12 cellular contexts compared by ENCODE assay signal in the genomic region with DNA sequence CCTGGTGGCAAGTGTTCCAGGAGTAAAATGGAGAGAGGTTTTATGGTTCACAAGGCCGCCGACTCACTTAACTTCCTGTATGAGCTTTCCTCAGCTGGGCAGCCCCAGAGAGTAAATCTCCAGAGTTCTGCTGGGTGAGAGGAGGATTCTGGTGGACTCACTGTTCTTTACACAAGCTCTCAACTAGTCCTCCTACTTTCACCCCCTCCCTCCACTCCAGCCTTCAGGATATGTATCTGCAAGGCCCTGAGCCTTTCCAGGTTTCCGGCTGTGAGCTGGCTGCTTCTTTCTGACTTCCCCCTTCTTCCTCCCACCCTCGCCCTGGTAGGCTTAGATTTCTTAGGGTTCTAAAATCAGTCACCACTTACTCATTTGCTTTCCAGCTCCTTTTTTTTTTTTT. TPM values are rescaled to one million over a fixed set of nuclear protein-coding genes. Genes with fewer than 3 reads are reported as not detected.
A peak's percentile ranks its signal among the peaks of the same experiment; 100 is the strongest.
DNase-seq lines count a peak whose midpoint lies in the region; ATAC-seq and TF ChIP-seq lines count a peak whose summit lies in the region.
"Had no signal": no experiment of that assay in that cellular context is flagged by ENCODE, and none has a peak within 500 bp of the region (broad histone marks: within the 10 kb centered on the region; RNA-seq: fewer than 3 reads in every experiment).

No MANE protein-coding gene starts in this region.

- H3K4me1 ChIP-seq in uterus = no peaks in the 10 kb centered on the region

- ATAC-seq in GM21447 (IDR thresholded peaks at IDR 0.05; ENCODE audit: unreplicated experiment) (peak; percentile 34), GM18867 (IDR thresholded peaks at IDR 0.05; ENCODE audit: unreplicated experiment) (no peak)

- no peaks in the 10 kb centered on the region for H3K9me3 Mint-ChIP-seq in Calu3 (ENCODE audit: low read depth, unreplicated experiment)

- H3K27ac Mint-ChIP-seq in Calu3 (ENCODE audit: unreplicated experiment) = no peak overlapping the region

- H3K27me3 Mint-ChIP-seq in Calu3 (ENCODE audit: unreplicated experiment) = no peaks in the 10 kb centered on the region

- H3K27ac ChIP-seq in epithelial cell of prostate (peak overlapping the region; percentile 12), uterus (no peak overlapping the region)
- H3K27ac ChIP-seq: thoracic aorta had no signal

- H3K36me3 ChIP-seq in uterus = no peaks in the 10 kb centered on the region
- H3K36me3 ChIP-seq: thoracic aorta had no signal

- no peak for TF ChIP-seq POLR2A in uterus (IDR thresholded peaks at IDR 0.05)

- TF ChIP-seq CTCF in uterus (IDR thresholded peaks at IDR 0.05) (no peak), Calu3 (IDR thresholded peaks at IDR 0.05; ENCODE audit: unreplicated experiment) (no peak)

- H3K27me3 ChIP-seq in uterus = no peaks in the 10 kb centered on the region

- CTCF ChIA-PET in Calu3 (lab: Charles Lee) = no interaction called here

- no peaks in the 10 kb centered on the region for H3K36me3 Mint-ChIP-seq in Calu3 (ENCODE audit: insufficient read depth, unreplicated experiment)
- H3K36me3 Mint-ChIP-seq: CD4-positive, CD25-positive, alpha-beta regulatory T cell had no signal

- no peak overlapping the region for H3K4me3 Mint-ChIP-seq in Calu3 (ENCODE audit: low read depth, unreplicated experiment)

- BruUV-seq in Calu3 (replicated peaks; lab: Mats Ljungman, UMichigan) = no TSS peak

- intact Hi-C loops in uterus (cut with DNase I; ENCODE audit: low total_unique reads) = no loop called here
- intact Hi-C loops in Calu3 (cut with micrococcal nuclease; ENCODE audit: unreplicated experiment) = no loop called here

- DNase-seq in AG20443 (ENCODE audit: low spot score) (peak; percentile 34), NCI-H510A (lab: John Stamatoyannopoulos, UW) (peak; percentile 24), epithelial cell of prostate (ENCODE audit: low read depth, low spot score) (no peak), SW 1271 (lab: John Stamatoyannopoulos, UW) (no peak), uterus (no peak), Calu3 (no peak)
- DNase-seq: activated CD4-positive, alpha-beta T cell treated with anti-CD3 and anti-CD28 coated beads for 4 hours; NCI-H524 treated with DMSO at 0.1 percent for 48 hours had no signal

- H3K4me3 ChIP-seq in uterus = no peak overlapping the region
- H3K4me3 ChIP-seq: thoracic aorta had no signal

- no peaks in the 10 kb centered on the region for H3K9me3 ChIP-seq in uterus
- H3K9me3 ChIP-seq: thoracic aorta had no signal

- H3K4me1 Mint-ChIP-seq in Calu3 (ENCODE audit: low read depth, unreplicated experiment) = peaks cover 14% of the 10 kb centered on the region

RNA-seq across cellular contexts. Expression of gene EML6, which starts 34.0 kb away (rescaled TPM):
- total RNA-seq in uterus (1 to 10 TPM in 3 of 4 donors, under 1 TPM in 1; 0.26 to 2.4 (median 1.5) TPM), Calu3 (2022) (0.45 and 1.1 TPM in 2 replicates)

Comparison
In these comparisons a context has a peak if more than half of its experiments do, and no peak if none do; other contexts are left out.
1. DNase-seq: peak in AG20443 (single experiment) and NCI-H510A (single experiment); none in epithelial cell of prostate (single experiment), SW 1271 (0 of 2), uterus (0 of 2) and Calu3 (single experiment).